25 cellular contexts compared by ENCODE assay signal in genomic region chr1:9402256-9402616, GRCh38.
A peak's percentile ranks its signal among the peaks of the same experiment; 100 is the strongest.
DNase-seq lines count a peak whose midpoint lies in the region; ATAC-seq and TF ChIP-seq lines count a peak whose summit lies in the region.
"Had no signal": no experiment of that assay in that cellular context is flagged by ENCODE, and none has a peak within 500 bp of the region (broad histone marks: within the 10 kb centered on the region; RNA-seq: fewer than 3 reads in every experiment).

No MANE protein-coding gene starts in this region.

- WGBS in IMR-90 (ENCODE audit: extremely low coverage in 2 of 2, insufficient read length in 1 of 2), 2 experiments: 81% methylated on average over 3 of the region's 7 CpGs; no CpG with 5 or more reads in 1 of the 2 experiments

- H2AFZ ChIP-seq in IMR-90 (replicated peaks; ENCODE audit: low read length, poor library complexity): peak overlapping the region; percentile 0
- H2AFZ ChIP-seq: GM23248 had no signal

- peaks cover 6% of the 10 kb centered on the region for H4K20me1 ChIP-seq in IMR-90 (ENCODE audit: insufficient read depth, low read length)

- peak overlapping the region in 1 of 2 experiments; percentile 66; a peak in 1 of 4 replicates for H4K8ac ChIP-seq in IMR-90 (ENCODE audit: low read depth in 2 of 2, low read length in 2 of 2)

- H4K91ac ChIP-seq in IMR-90 (ENCODE audit: insufficient read depth, low read depth, low read length): peak overlapping the region; percentile 79

- ATAC-seq in IMR-90 (ENCODE audit: low read depth) (no peak), sciatic nerve (peak; percentile 5)
- ATAC-seq: GM12878; K562; naive thymus-derived CD8-positive, alpha-beta T cell had no signal

- no peak overlapping the region; the same call in 1 of the 2 replicates for H4K5ac ChIP-seq in IMR-90 (ENCODE audit: low read depth, low read length)

- POLR2A ChIA-PET in IMR-90 (lab: Charles Lee; ENCODE audit: unreplicated experiment): no interaction called here

- peaks cover 33% of the 10 kb centered on the region for H3K4me1 ChIP-seq in IMR-90 (ENCODE audit: control insufficient read depth, insufficient read depth, low read length)
- H3K4me1 ChIP-seq in left ventricle myocardium inferior: peaks cover 41% of the 10 kb centered on the region

- H2BK120ac ChIP-seq in IMR-90 (ENCODE audit: low read depth, low read length): peak overlapping the region; percentile 73

- H2AK9ac ChIP-seq in IMR-90 (replicated peaks; ENCODE audit: low read depth, low read length, poor library complexity): no peak overlapping the region

- H3K27me3 ChIP-seq in IMR-90 (ENCODE audit: control insufficient read depth, insufficient read depth, low read length): no peaks in the 10 kb centered on the region
- no peaks in the 10 kb centered on the region for H3K27me3 ChIP-seq in left ventricle myocardium inferior (ENCODE audit: low read depth)

- no peak for TF ChIP-seq RAD21 in IMR-90 (IDR thresholded peaks at IDR 0.05; ENCODE audit: low read length)

- no peak for TF ChIP-seq POLR2A in IMR-90 (IDR thresholded peaks at IDR 0.05; ENCODE audit: low read depth, low read length)

- peaks cover 5% of the 10 kb centered on the region for H3K9me1 ChIP-seq in IMR-90 (ENCODE audit: insufficient read depth, low read length)

- H3K9ac ChIP-seq in IMR-90 (ENCODE audit: low read depth, low read length): no peak overlapping the region
- H3K9ac ChIP-seq: GM23248 had no signal

- DNase-seq in IMR-90: no peak
- peak; percentile 16 for DNase-seq in astrocyte of the spinal cord (ENCODE audit: low read depth, low spot score)
- DNase-seq in left ventricle myocardium inferior: no peak
- no peak for DNase-seq in sciatic nerve (ENCODE audit: low spot score)
- no peak for DNase-seq in NCI-H146 (lab: John Stamatoyannopoulos, UW)
- no peak for DNase-seq in NCI-H524 treated with DMSO at 0.1 percent for 48 hours (lab: John Stamatoyannopoulos, UW)
- no peak for DNase-seq in midbrain (lab: John Stamatoyannopoulos, UW)
- DNase-seq in LoVo (ENCODE audit: low spot score): no peak
- DNase-seq: activated CD4-positive, alpha-beta T cell treated with anti-CD3 and anti-CD28 coated beads for 1 hour; activated naive CD4-positive, alpha-beta T cell treated with anti-CD3 and anti-CD28 coated beads, Interleukin-2, amount 10 ng/mL, durations not matched to agents 7 days and 5 days; activated T-cell treated with anti-CD3 and anti-CD28 coated beads, Interleukin-2, amount 50 U/mL, for 48 hours; CD8-positive, alpha-beta memory T cell; hippocampal formation; naive thymus-derived CD8-positive, alpha-beta T cell; NCI-H1092; NCI-H2107; NCI-H510A treated with DMSO at 0.1 percent for 48 hours; small intestine; stimulated activated CD4-positive, alpha-beta T cell treated with anti-CD3 and anti-CD28 coated beads, Interleukin-2, amount 100 ng/mL, for 48 hours; stimulated activated naive CD4-positive, alpha-beta T cell treated with Interleukin-2 at 50 U/mL for 16 hours had no signal

- in situ Hi-C loops in IMR-90 (cut with MboI; ENCODE audit: low sequenced_read_pairs): no loop called here
- in situ Hi-C loops in astrocyte of the spinal cord (cut with HindIII; ENCODE audit: low sequenced_read_pairs): no loop called here

- peak overlapping the region; percentile 3 for H2BK5ac ChIP-seq in IMR-90 (ENCODE audit: low read depth, low read length, poor library complexity, severe bottlenecking)

- H3K4me3 ChIP-seq in IMR-90 (ENCODE audit: insufficient read depth, low read depth, low read length) (no peak overlapping the region), astrocyte of the spinal cord (ENCODE audit: low read depth, low read length) (no peak overlapping the region), left ventricle myocardium inferior (no peak overlapping the region)
- H3K4me3 ChIP-seq: GM12878, GM23248, K562, lung had no signal

- H2BK20ac ChIP-seq in IMR-90 (ENCODE audit: low read depth, low read length): peak overlapping the region; percentile 81

- CTCF ChIA-PET in IMR-90 (lab: Yijun Ruan, JAX): no interaction called here

- H2AK5ac ChIP-seq in IMR-90 (ENCODE audit: low read depth, low read length): peak overlapping the region; percentile 87

- peak overlapping the region; percentile 81 for H3K14ac ChIP-seq in IMR-90 (replicated peaks; ENCODE audit: low read depth, low read length)

- H3K36me3 ChIP-seq in IMR-90 (ENCODE audit: control insufficient read depth, insufficient read depth, low read length) (no peaks in the 10 kb centered on the region), left ventricle myocardium inferior (no peaks in the 10 kb centered on the region)

- H3K9me3 ChIP-seq in IMR-90 (ENCODE audit: control insufficient read depth, insufficient read depth, low read length) (no peaks in the 10 kb centered on the region), left ventricle myocardium inferior (replicated peaks) (no peaks in the 10 kb centered on the region)

- H3K23ac ChIP-seq in IMR-90 (ENCODE audit: low read depth, low read length): peak overlapping the region; percentile 70; the same call in 1 of the 2 replicates

- no peaks in the 10 kb centered on the region for H3K79me1 ChIP-seq in IMR-90 (ENCODE audit: low read depth in 1 of 2, low read length in 2 of 2)

- peak overlapping the region; percentile 4; the same call in 1 of the 2 replicates for H3K27ac ChIP-seq in IMR-90 (ENCODE audit: insufficient read depth, low read length)
- H3K27ac ChIP-seq in left ventricle myocardium inferior (replicated peaks): peak overlapping the region; percentile 80
- H3K27ac ChIP-seq: epithelial cell of prostate, GM23248 had no signal

- dilution Hi-C loops in IMR-90 (cut with HindIII; ENCODE audit: low sequenced_read_pairs, unreplicated experiment): no loop called here

- H3K4me2 ChIP-seq in IMR-90 (ENCODE audit: low read depth, low read length): no peak overlapping the region

- intact Hi-C loops in IMR-90 (cut with micrococcal nuclease) (no loop called here), left ventricle myocardium inferior (cut with micrococcal nuclease) (no loop called here), sciatic nerve (cut with DNase I) (no loop called here)

- TF ChIP-seq CTCF in IMR-90 (conservative IDR thresholded peaks at IDR 0.05; ENCODE audit: low read depth, low read length) (no peak), astrocyte of the spinal cord (IDR thresholded peaks at IDR 0.05; ENCODE audit: low read depth, low read length) (no peak), left ventricle myocardium inferior (IDR thresholded peaks at IDR 0.05; ENCODE audit: borderline replicate concordance) (no peak)

- no TSS peak for BruUV-seq in IMR-90 (replicated peaks; lab: Mats Ljungman, UMichigan)

- peak overlapping the region; percentile 30; the same call in 1 of the 3 replicates for H2BK15ac ChIP-seq in IMR-90 (ENCODE audit: low read depth, low read length)

- H3K56ac ChIP-seq in IMR-90 (ENCODE audit: extremely low read depth, insufficient read depth, low read length): 0 out of 2 replicates have a peak overlapping the region, but pooled peaks have one; percentile 4

- peak overlapping the region; percentile 91 for H3K4ac ChIP-seq in IMR-90 (ENCODE audit: low read depth, low read length)

- H3K18ac ChIP-seq in IMR-90 (ENCODE audit: low read depth, low read length): peak overlapping the region; percentile 22; the same call in 1 of the 2 replicates

TF ChIP-seq in IMR-90, 13 proteins besides CTCF, POLR2A, EP300 and RAD21:
- TF ChIP-seq CEBPB (IDR thresholded peaks at IDR 0.05; ENCODE audit: low read depth, low read length) (no peak), RFX5 (IDR thresholded peaks at IDR 0.05; ENCODE audit: low read depth, low read length) (no peak), SMC3 (IDR thresholded peaks at IDR 0.05; ENCODE audit: low read depth, low read length) (no peak), MAZ (IDR thresholded peaks at IDR 0.05; ENCODE audit: borderline replicate concordance, low read depth, low read length) (no peak), FOS (IDR thresholded peaks at IDR 0.05; ENCODE audit: low read depth, low read length) (no peak), RCOR1 (IDR thresholded peaks at IDR 0.05; ENCODE audit: insufficient replicate concordance, low read length) (no peak), BHLHE40 (IDR thresholded peaks at IDR 0.05; ENCODE audit: low read depth, low read length) (no peak), MAFK (IDR thresholded peaks at IDR 0.05; ENCODE audit: low read depth, low read length) (no peak), USF2 (IDR thresholded peaks at IDR 0.05; ENCODE audit: low read depth, low read length) (no peak)
